ENCODE assay signal across 8 cellular contexts in the genomic region with DNA sequence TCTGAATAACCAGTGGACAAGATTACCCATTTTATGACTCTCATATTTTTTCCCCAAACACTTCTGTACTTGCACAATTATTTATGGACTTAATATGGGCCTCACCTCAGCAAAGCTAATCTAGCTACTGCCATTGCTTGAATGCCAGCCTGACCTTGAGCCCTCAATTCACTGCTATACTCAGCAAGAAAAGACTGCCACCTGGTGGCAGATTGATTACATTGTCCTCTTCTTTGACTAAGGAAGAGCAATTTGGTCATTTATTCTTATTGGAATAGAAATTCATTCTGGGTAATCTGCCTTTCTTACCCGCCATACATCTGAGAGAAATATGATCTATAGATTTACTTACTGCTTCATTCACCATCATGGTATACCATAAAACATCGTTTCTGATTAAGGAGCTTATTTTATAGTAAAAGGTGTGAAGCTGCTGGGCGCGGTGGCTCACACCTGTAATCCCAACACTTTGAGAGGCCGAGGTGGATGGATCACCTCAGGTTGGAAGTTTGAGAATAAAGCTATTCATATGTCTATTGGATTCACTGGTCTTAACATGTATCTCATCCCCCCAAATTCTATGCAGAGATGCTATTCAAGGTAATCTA. TPM values are rescaled to one million over a fixed set of nuclear protein-coding genes. Genes with fewer than 3 reads are reported as not detected.
DNase-seq lines count a peak whose midpoint lies in the region; ATAC-seq, FAIRE-seq and TF ChIP-seq lines count a peak whose summit lies in the region.

No MANE protein-coding gene starts in this region.

- FAIRE-seq in colon (lab: Jason Lieb, UNC) (peak; percentile 84), HepG2 (lab: Jason Lieb, UNC) (peak; percentile 84)

- TF ChIP-seq RAD21 in HepG2 (CRISPR knock-in tag; IDR thresholded peaks at IDR 0.05), result peak; percentile 85

- H3K9ac ChIP-seq in HepG2 (ENCODE audit: insufficient read depth, low read depth, low read length), result no peak overlapping the region

- DNase-seq in AG09309 (ENCODE audit: low read depth) (peak; percentile 62), NCI-H2196 treated with DMSO at 0.1 percent for 48 hours (lab: John Stamatoyannopoulos, UW; ENCODE audit: unreplicated experiment) (peak; percentile 81), WTC11 (ENCODE audit: low spot score) (peak; percentile 57), HepG2 (ENCODE audit: low spot score) (peak; percentile 82)
- peak; percentile 69 for DNase-seq in stimulated activated CD8-positive, alpha-beta memory T cell treated with anti-CD3 and anti-CD28 coated beads, Interleukin-12 subunit alpha, Interleukin-12 subunit beta, amount 100 ng/mL, for 1 hour (ENCODE audit: low read depth)

- in situ Hi-C loops in HepG2 (cut with HindIII; ENCODE audit: extremely low pct_ligation_motif_present, low pct_unique_long_range_greater_than_20kb), result no loop called here

- CTCF ChIA-PET in WTC11 (lab: Charles Lee) (interaction anchor here (0.6 to 2.6 kb wide), 31 partner anchors 13 to 1188 kb away, joined by 3 to 43 read pairs (median 5); partner anchors contain the start of gene DIPK1A), HepG2 (lab: Yijun Ruan, JAX; ENCODE audit: low intra/inter-chr PET ratio, low total read pairs) (interaction anchor here (1.5 to 6.3 kb wide), 4 partner anchors 26 to 245 kb away, joined by 5 to 175 read pairs (median 15); partner anchors contain the start of gene DIPK1A)

- TF ChIP-seq EP300 in HepG2 (IDR thresholded peaks at IDR 0.05; ENCODE audit: low read depth in 2 of 2, low read length in 2 of 2) (no peak), HepG2 (CRISPR knock-in tag; IDR thresholded peaks at IDR 0.05; ENCODE audit: borderline replicate concordance) (no peak)

- POLR2A ChIA-PET in WTC11 (lab: Charles Lee), result no interaction called here
- POLR2A ChIA-PET in HepG2 (lab: Yijun Ruan, JAX), result interaction anchor here (0.6 to 1.8 kb wide), 5 partner anchors 32 to 163 kb away, joined by 3 to 4 read pairs (median 3); partner anchors contain the start of gene RPL5

- ATAC-seq in GM18517 (IDR thresholded peaks at IDR 0.05; ENCODE audit: unreplicated experiment) (peak; percentile 80), HG03159 (IDR thresholded peaks at IDR 0.05; ENCODE audit: unreplicated experiment) (peak; percentile 74), WTC11 (peak; percentile 90), HepG2 (peak; percentile 82)

- TF ChIP-seq CTCF in AG09309 (IDR thresholded peaks at IDR 0.05; ENCODE audit: control insufficient read depth, insufficient read depth, low read depth, low read length, missing control alignments) (peak; percentile 74), WTC11 (IDR thresholded peaks at IDR 0.05) (peak; percentile 76), HepG2 (CRISPR knock-in tag; IDR thresholded peaks at IDR 0.05) (peak; percentile 86)

- peaks cover 48% of the 10 kb centered on the region for H3K4me1 ChIP-seq in HepG2 (ENCODE audit: insufficient read depth, low read length)

- no peaks in the 10 kb centered on the region for H3K79me2 ChIP-seq in HepG2 (ENCODE audit: insufficient read depth, low read length)

- no peaks in the 10 kb centered on the region for H3K9me3 Mint-ChIP-seq in WTC11

- H3K4me2 ChIP-seq in HepG2 (ENCODE audit: low read depth, low read length), result no peak overlapping the region

- H3K4me3 Mint-ChIP-seq in WTC11, result no peak overlapping the region

- no peak for TF ChIP-seq POLR2A in HepG2 (IDR thresholded peaks at IDR 0.05; ENCODE audit: insufficient read depth in 1 of 2, low read depth in 2 of 2, low read length in 2 of 2)

- no peaks in the 10 kb centered on the region for H3K36me3 ChIP-seq in HepG2 (replicated peaks in 1 of 2; ENCODE audit: control insufficient read depth in 1 of 2, insufficient read depth in 2 of 2, low read length in 2 of 2)

- 48% methylated on average over 5 of the region's 5 CpGs for WGBS in HepG2 (ENCODE audit: low lambda C conversion rate)

- no peaks in the 10 kb centered on the region for H3K36me3 Mint-ChIP-seq in WTC11

- no peaks in the 10 kb centered on the region for H4K20me1 ChIP-seq in HepG2 (ENCODE audit: insufficient read depth, low read length)

- intact Hi-C loops in HepG2 (cut with micrococcal nuclease; ENCODE audit: unreplicated experiment), result loop anchor here (1.0 kb wide), 4 partner anchors 26 to 135 kb away; partner anchors contain the start of gene DIPK1A

- H3K27ac Mint-ChIP-seq in WTC11, result no peak overlapping the region

- H3K9me3 ChIP-seq in HepG2 (ENCODE audit: low read length), result no peaks in the 10 kb centered on the region

- no peaks in the 10 kb centered on the region for H3K27me3 Mint-ChIP-seq in WTC11 (ENCODE audit: low read depth)

- peaks cover 0 to 3% of the 10 kb centered on the region in 2 experiments; a peak in 2 of 5 replicates for H3K27me3 ChIP-seq in HepG2 (ENCODE audit: control insufficient read depth in 1 of 2, insufficient read depth in 2 of 2, low read length in 2 of 2)

- H2AFZ ChIP-seq in HepG2 (ENCODE audit: low read length), result no peak overlapping the region

- H3K27ac ChIP-seq in HepG2 (ENCODE audit: extremely low read length, insufficient read depth, low read length), result no peak overlapping the region

- H3K4me3 ChIP-seq in AG09309 (ENCODE audit: control insufficient read depth, low read depth, low read length) (no peak overlapping the region), HepG2 (replicated peaks in 1 of 3; ENCODE audit: insufficient read depth in 1 of 3, low read depth in 2 of 3, low read length in 3 of 3) (no peak overlapping the region)

- BruUV-seq in HepG2 (replicated peaks; lab: Mats Ljungman, UMichigan), result no TSS peak

- peaks cover 11% of the 10 kb centered on the region for H3K4me1 Mint-ChIP-seq in WTC11

TF ChIP-seq in WTC11, 78 proteins besides CTCF, POLR2A, EP300 and RAD21:
- no peak for TF ChIP-seq TEAD1 (CRISPR knock-in tag; IDR thresholded peaks at IDR 0.05)
- peak; percentile 98 for TF ChIP-seq ESRRA (CRISPR knock-in tag; IDR thresholded peaks at IDR 0.05; ENCODE audit: borderline replicate concordance)
TF ChIP-seq in WTC11: peak in this region for 1.

TF ChIP-seq in HepG2, 621 proteins besides CTCF, POLR2A, EP300 and RAD21 (continues in another document):
- TF ChIP-seq KLF16 (CRISPR knock-in tag; IDR thresholded peaks at IDR 0.05) (peak in 1 of 2 experiments; percentile 46; a peak in 1 of 4 replicates), SOX6 (IDR thresholded peaks at IDR 0.05) (no peak), SOX6 (CRISPR knock-in tag; IDR thresholded peaks at IDR 0.05) (0 out of 2 replicates have a peak, but pooled peaks have one; percentile 17), GATAD2A (CRISPR knock-in tag; IDR thresholded peaks at IDR 0.05) (peak; percentile 42; the same call in 1 of the 2 replicates), ELF3 (CRISPR knock-in tag; IDR thresholded peaks at IDR 0.05) (peak; percentile 35; the same call in 1 of the 2 replicates), ZNF367 (CRISPR knock-in tag; IDR thresholded peaks at IDR 0.05; ENCODE audit: borderline replicate concordance) (no peak), RXRB (CRISPR knock-in tag; IDR thresholded peaks at IDR 0.05; ENCODE audit: borderline replicate concordance) (peak; percentile 41; the same call in 1 of the 2 replicates), MAFK (conservative IDR thresholded peaks at IDR 0.05 in 1 of 2, IDR thresholded peaks at IDR 0.05 in 1 of 2; ENCODE audit: low read length in 2 of 2) (0 out of 4 replicates have a peak, but pooled peaks of 1 of the 2 experiments have one; percentile 5), ZNF891 (CRISPR knock-in tag; IDR thresholded peaks at IDR 0.05) (no peak), ZSCAN21 (CRISPR knock-in tag; IDR thresholded peaks at IDR 0.05; ENCODE audit: borderline replicate concordance) (no peak), MIXL1 (CRISPR knock-in tag; IDR thresholded peaks at IDR 0.05) (peak; percentile 64; the same call in 1 of the 2 replicates), FOXA3 (CRISPR knock-in tag; IDR thresholded peaks at IDR 0.05) (0 out of 2 replicates have a peak, but pooled peaks have one; percentile 23)
- TF ChIP-seq, protein P1, sequence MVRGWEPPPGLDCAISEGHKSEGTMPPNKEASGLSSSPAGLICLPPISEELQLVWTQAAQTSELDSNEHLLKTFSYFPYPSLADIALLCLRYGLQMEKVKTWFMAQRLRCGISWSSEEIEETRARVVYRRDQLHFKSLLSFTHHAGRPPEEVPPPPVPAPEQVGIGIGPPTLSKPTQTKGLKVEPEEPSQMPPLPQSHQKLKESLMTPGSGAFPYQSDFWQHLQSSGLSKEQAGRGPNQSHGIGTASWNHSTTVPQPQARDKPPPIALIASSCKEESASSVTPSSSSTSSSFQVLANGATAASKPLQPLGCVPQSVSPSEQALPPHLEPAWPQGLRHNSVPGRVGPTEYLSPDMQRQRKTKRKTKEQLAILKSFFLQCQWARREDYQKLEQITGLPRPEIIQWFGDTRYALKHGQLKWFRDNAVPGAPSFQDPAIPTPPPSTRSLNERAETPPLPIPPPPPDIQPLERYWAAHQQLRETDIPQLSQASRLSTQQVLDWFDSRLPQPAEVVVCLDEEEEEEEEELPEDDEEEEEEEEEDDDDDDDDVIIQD (CRISPR knock-in tag; IDR thresholded peaks at IDR 0.05; ENCODE audit: low read depth), result 0 out of 2 replicates have a peak, but pooled peaks have one; percentile 29

RNA-seq across cellular contexts. Expression of gene DIPK1A, which starts 32.9 kb away (rescaled TPM):
- 4.4 to 4.8 TPM (median 4.7 TPM) in 3 replicates for total RNA-seq in WTC11 (2021)
- 7.7 and 8.4 TPM in 2 replicates for total RNA-seq in HepG2 (2016; rRNA removed; fragmentation: Illumina TruSeq; extraction: Trizol)
- total RNA-seq in HepG2 (2016; cell fraction: cytosol; rRNA removed; fragmentation: Illumina TruSeq; extraction: Trizol; ENCODE audit: low read depth), result 1.2 and 1.3 TPM in 2 replicates
- total RNA-seq in HepG2 (2016; cell fraction: insoluble cytoplasmic fraction; rRNA removed; fragmentation: Illumina TruSeq; extraction: Trizol), result 7.4 and 8.9 TPM in 2 replicates
- 4.5 and 4.8 TPM in 2 replicates for total RNA-seq in HepG2 (2016; cell fraction: membrane; rRNA removed; fragmentation: Illumina TruSeq; extraction: Trizol)
- total RNA-seq in HepG2 (2016; cell fraction: nucleus; rRNA removed; fragmentation: Illumina TruSeq; extraction: Trizol), result 8.6 and 11.1 TPM in 2 replicates
- 7.0 and 8.4 TPM in 2 replicates for polyA plus RNA-seq in HepG2 (2011; rRNA removed)
- polyA plus RNA-seq in HepG2 (2011; cell fraction: cytosol; rRNA removed), result 3.4 and 7.4 TPM in 2 replicates
- 1.1 and 2.3 TPM in 2 replicates for polyA plus RNA-seq in HepG2 (2011; cell fraction: nucleus; rRNA removed)
- 17.3 and 18.3 TPM in 2 replicates for polyA plus RNA-seq in HepG2 (2012)
- 1.4 and 1.6 TPM in 2 replicates for polyA plus RNA-seq in HepG2 (2016; cell fraction: cytosol; fragmentation: Illumina TruSeq; extraction: Trizol; ENCODE audit: low read depth)
- 11.5 and 12.4 TPM in 2 replicates for polyA plus RNA-seq in HepG2 (2016; cell fraction: insoluble cytoplasmic fraction; fragmentation: Illumina TruSeq; extraction: Trizol; ENCODE audit: low read depth)
- polyA plus RNA-seq in HepG2 (2016; cell fraction: membrane; fragmentation: Illumina TruSeq; extraction: Trizol; ENCODE audit: low read depth), result 4.5 and 4.8 TPM in 2 replicates
- 13.7 and 15.3 TPM in 2 replicates for polyA plus RNA-seq in HepG2 (2016; cell fraction: nucleus; fragmentation: Illumina TruSeq; extraction: Trizol; ENCODE audit: insufficient read depth, low read depth)
- polyA minus RNA-seq in HepG2 (2011; rRNA and poly(A)+ RNA removed; ENCODE audit: low replicate concordance), result 0.37 and 2.1 TPM in 2 replicates
- polyA minus RNA-seq in HepG2 (2011; cell fraction: cytosol; rRNA and poly(A)+ RNA removed), result 6.2 and 6.6 TPM in 2 replicates
- 4.6 and 6.7 TPM in 2 replicates for polyA minus RNA-seq in HepG2 (2011; cell fraction: nucleus; rRNA and poly(A)+ RNA removed)
